19 cellular contexts compared by ENCODE assay signal in genomic region chr3:150462108-150462507, GRCh38. TPM values are rescaled to one million over a fixed set of nuclear protein-coding genes. Genes with fewer than 3 reads are reported as not detected.
DNase-seq lines count a peak whose midpoint lies in the region; ATAC-seq, FAIRE-seq and TF ChIP-seq lines count a peak whose summit lies in the region.
"Had no signal": no experiment of that assay in that cellular context is flagged by ENCODE, and none has a peak within 500 bp of the region (broad histone marks: within the 10 kb centered on the region; RNA-seq: fewer than 3 reads in every experiment).

No MANE protein-coding gene starts in this region.

- no peak overlapping the region for H3K4me2 ChIP-seq in A549
- H3K4me2 ChIP-seq in K562 (ENCODE audit: insufficient read depth, low read length): no peak overlapping the region
- H3K4me2 ChIP-seq: KMS-11 had no signal

- POLR2A ChIA-PET in A549 (lab: Yijun Ruan, JAX) (no interaction called here), K562 (lab: Yijun Ruan, JAX) (interaction anchor here (1.4 to 3.0 kb wide), 2 partner anchors 11 to 14 kb away, joined by 4 to 12 read pairs; no protein-coding TSS in a partner anchor)

- H3K4me1 Mint-ChIP-seq in glutamatergic neuron (ENCODE audit: low read depth, unreplicated experiment): no peaks in the 10 kb centered on the region
- H3K4me1 Mint-ChIP-seq: B cell had no signal

- intact Hi-C loops in K562 (cut with micrococcal nuclease): no loop called here

- H3K9ac ChIP-seq in K562 (ENCODE audit: insufficient read depth in 1 of 2, low read depth in 2 of 2, low read length in 2 of 2): no peak overlapping the region
- H3K9ac ChIP-seq: KMS-11 had no signal

- peaks cover 10% of the 10 kb centered on the region for H3K79me2 ChIP-seq in K562 (ENCODE audit: control insufficient read depth, insufficient read depth, low read length)

- H4K20me1 ChIP-seq in K562 (replicated peaks; ENCODE audit: control insufficient read depth, insufficient read depth, low read length): no peaks in the 10 kb centered on the region

- no peak for TF ChIP-seq RAD21 in A549 (conservative IDR thresholded peaks at IDR 0.05 in 1 of 2, IDR thresholded peaks at IDR 0.05 in 1 of 2)
- TF ChIP-seq RAD21 in K562 (CRISPR knock-in tag; conservative IDR thresholded peaks at IDR 0.05 in 1 of 2, IDR thresholded peaks at IDR 0.05 in 1 of 2): no peak

- TF ChIP-seq EP300 in A549 (IDR thresholded peaks at IDR 0.05) (no peak), K562 (IDR thresholded peaks at IDR 0.05; ENCODE audit: low read length) (no peak)

- WGBS in A549 (ENCODE audit: missing lambda C conversion rate): 96% methylated on average over 1 of the region's 1 CpG
- WGBS in K562 (ENCODE audit: insufficient coverage, low coverage, missing lambda C conversion rate): 93% methylated on average over 1 of the region's 1 CpG

- TF ChIP-seq POLR2A in A549 (IDR thresholded peaks at IDR 0.05; ENCODE audit: low read length) (no peak), H54 (IDR thresholded peaks at IDR 0.05; ENCODE audit: low read depth, low read length) (no peak), K562 (conservative IDR thresholded peaks at IDR 0.05) (0 out of 2 replicates have a peak, but pooled peaks have one; percentile 34)

- H3K36me3 Mint-ChIP-seq in glutamatergic neuron (ENCODE audit: unreplicated experiment): no peaks in the 10 kb centered on the region

- FAIRE-seq in A549 (lab: Jason Lieb, UNC) (no peak), H54 (lab: Jason Lieb, UNC) (peak; percentile 15), K562 (lab: Jason Lieb, UNC) (peak; percentile 6)
- FAIRE-seq: D721Med had no signal

- H3K4me3 ChIP-seq in A549 (no peak overlapping the region), K562 (no peak overlapping the region)
- H3K4me3 ChIP-seq: MG63 had no signal

- BruUV-seq in K562 (replicated peaks; lab: Mats Ljungman, UMichigan): TSS peak; percentile 17

- no peak overlapping the region for H2AFZ ChIP-seq in K562 (ENCODE audit: low read depth, low read length)

- no peak for DNase-seq in A549 (ENCODE audit: low read depth in 1 of 2, low spot score in 1 of 2)
- no peak for DNase-seq in H54 (ENCODE audit: insufficient read length, low spot score)
- DNase-seq in NCI-H69 (lab: John Stamatoyannopoulos, UW): peak; percentile 71
- peak in 2 of 4 experiments; percentile 15 to 33 for DNase-seq in K562 (ENCODE audit: extremely low read depth in 1 of 4, low spot score in 3 of 4)
- no peak for DNase-seq in glutamatergic neuron
- DNase-seq in activated T-cell treated with anti-CD3 and anti-CD28 coated beads, Interleukin-2, amount 50 U/mL, for 1 hour: no peak
- no peak for DNase-seq in cortex of kidney (lab: John Stamatoyannopoulos, UW)
- DNase-seq: CD4-positive, alpha-beta T cell; HCEC 1CT; MG63; NCI-H1436 treated with DMSO at 0.1 percent for 48 hours; NCI-H2081; NCI-H2227 treated with DMSO at 0.1 percent for 48 hours; NCI-H774; SIG-M5 had no signal

- TF ChIP-seq CTCF in A549 (IDR thresholded peaks at IDR 0.05) (no peak), K562 (IDR thresholded peaks at IDR 0.05 in 2 of 3, conservative IDR thresholded peaks at IDR 0.05 in 1 of 3; ENCODE audit: insufficient read depth in 2 of 3, low read depth in 1 of 3, low read length in 3 of 3) (no peak), glutamatergic neuron (IDR thresholded peaks at IDR 0.05; ENCODE audit: partially characterized antibody, unreplicated experiment) (no peak)

- H3K4me1 ChIP-seq in A549: peaks cover 21% of the 10 kb centered on the region
- H3K4me1 ChIP-seq in K562 (replicated peaks in 1 of 2; ENCODE audit: control insufficient read depth in 2 of 2, insufficient read depth in 2 of 2, low read length in 2 of 2): peaks cover 5 to 6% of the 10 kb centered on the region in 2 experiments; a peak in 3 of 5 replicates

- H3K27me3 Mint-ChIP-seq in glutamatergic neuron (ENCODE audit: unreplicated experiment): no peaks in the 10 kb centered on the region
- H3K27me3 Mint-ChIP-seq: B cell; CD4-positive, alpha-beta T cell had no signal

- no peak overlapping the region for H3K27ac Mint-ChIP-seq in glutamatergic neuron (ENCODE audit: unreplicated experiment)
- H3K27ac Mint-ChIP-seq: B cell; CD4-positive, alpha-beta T cell had no signal

- H3K4me3 Mint-ChIP-seq in glutamatergic neuron (ENCODE audit: unreplicated experiment): no peak overlapping the region
- H3K4me3 Mint-ChIP-seq: B cell; CD4-positive, alpha-beta T cell had no signal

- no peaks in the 10 kb centered on the region for H3K9me1 ChIP-seq in K562 (ENCODE audit: control insufficient read depth, insufficient read depth, low read length)

- no peaks in the 10 kb centered on the region for H3K9me3 ChIP-seq in A549
- no peaks in the 10 kb centered on the region for H3K9me3 ChIP-seq in K562 (replicated peaks; ENCODE audit: control insufficient read depth, insufficient read depth, low read depth, low read length)
- H3K9me3 ChIP-seq: MG63 had no signal

- H3K36me3 ChIP-seq in K562 (ENCODE audit: control insufficient read depth, insufficient read depth, low read length): peaks cover 34% of the 10 kb centered on the region

- CTCF ChIA-PET in A549 (lab: Yijun Ruan, JAX): interaction anchor here (0.7 to 1.0 kb wide), 2 partner anchors 34 to 176 kb away, joined by 5 to 6 read pairs; no protein-coding TSS in a partner anchor
- CTCF ChIA-PET in K562 (lab: Yijun Ruan, JAX; ENCODE audit: low intra/inter-chr PET ratio): no interaction called here

- H3K9me3 Mint-ChIP-seq in glutamatergic neuron (ENCODE audit: unreplicated experiment): peaks cover 3% of the 10 kb centered on the region
- H3K9me3 Mint-ChIP-seq: CD4-positive, alpha-beta T cell had no signal

- no peaks in the 10 kb centered on the region for H3K27me3 ChIP-seq in K562 (ENCODE audit: control insufficient read depth in 2 of 2, insufficient read depth in 2 of 2, low read length in 2 of 2)
- H3K27me3 ChIP-seq: MG63 had no signal

- in situ Hi-C loops in K562 (cut with MboI): no loop called here

- H3K27ac ChIP-seq in A549 (no peak overlapping the region), K562 (ENCODE audit: extremely low read depth, low read depth, low read length) (peak overlapping the region; percentile 33; the same call in 2 of the 3 replicates)
- H3K27ac ChIP-seq: KMS-11 had no signal

- no peak; a peak in 2 of 6 replicates for ATAC-seq in A549
- peak; percentile 55 for ATAC-seq in K562
- ATAC-seq in HG03025 (IDR thresholded peaks at IDR 0.05; ENCODE audit: low FRiP score, unreplicated experiment): no peak

TF ChIP-seq in A549, 52 proteins besides CTCF, POLR2A, EP300 and RAD21:
- no peak for TF ChIP-seq ZC3H11A (IDR thresholded peaks at IDR 0.05)
- peak; percentile 69 for TF ChIP-seq MAFK (IDR thresholded peaks at IDR 0.05; ENCODE audit: partially characterized antibody)

TF ChIP-seq in K562, 482 proteins besides CTCF, POLR2A, EP300 and RAD21 (continues in another document):
- TF ChIP-seq MAFF (IDR thresholded peaks at IDR 0.05; ENCODE audit: low read length) (peak; percentile 38), CBX8 (IDR thresholded peaks at IDR 0.05; ENCODE audit: borderline replicate concordance, extremely low read depth, low read depth, low read length, poor library complexity, severe bottlenecking) (no peak), TCFL5 (CRISPR knock-in tag; conservative IDR thresholded peaks at IDR 0.05) (no peak), CHD1 (IDR thresholded peaks at IDR 0.05; ENCODE audit: low read length) (no peak), FOXK2 (conservative IDR thresholded peaks at IDR 0.05 in 1 of 2, IDR thresholded peaks at IDR 0.05 in 1 of 2; ENCODE audit: low read depth in 2 of 2) (peak; percentile 49 to 66; a peak in 1 of 4 replicates), C11orf30 (IDR thresholded peaks at IDR 0.05; ENCODE audit: low read depth) (peak; percentile 72), POLR2AphosphoS2 (IDR thresholded peaks at IDR 0.05; ENCODE audit: low read length) (peak; percentile 60; the same call in 1 of the 2 replicates), NFIC (IDR thresholded peaks at IDR 0.05) (peak; percentile 48), ZNF384 (IDR thresholded peaks at IDR 0.05; ENCODE audit: low read depth, low read length) (no peak), ETS2 (tag; IDR thresholded peaks at IDR 0.05; ENCODE audit: borderline replicate concordance, poor library complexity, severe bottlenecking) (no peak), MAFG (tag; conservative IDR thresholded peaks at IDR 0.05) (peak; percentile 48; the same call in 1 of the 2 replicates), ZNF316 (IDR thresholded peaks at IDR 0.05) (peak; percentile 86)

RNA-seq across cellular contexts. Expression of gene TSC22D2, which starts 54.0 kb away (rescaled TPM):
- polyA plus RNA-seq in A549 (2011; rRNA removed): 13.8 and 13.9 TPM in 2 replicates
- 3.2 and 4.0 TPM in 2 replicates for polyA plus RNA-seq in A549 (2012; cell fraction: cytosol; rRNA removed)
- 5.5 and 7.9 TPM in 2 replicates for polyA plus RNA-seq in A549 (2012; cell fraction: nucleus; rRNA removed)
- 8.8 to 11.1 TPM (median 10.1 TPM) in 3 replicates for polyA plus RNA-seq in A549 (2017; fragmentation: RNase III; extraction: RNeasy Plus Mini Kit Qiagen cat#74134 plus additional on column Dnase treatment)
- polyA minus RNA-seq in A549 (2011; rRNA and poly(A)+ RNA removed): 27.4 and 34.4 TPM in 2 replicates
- total RNA-seq in K562 (2011; cell fraction: chromatin; rRNA removed; ENCODE audit: low replicate concordance): 46.2 and 128 TPM in 2 replicates
- 25.0 and 35.4 TPM in 2 replicates for total RNA-seq in K562 (2011; cell fraction: nucleolus; rRNA removed)
- 54.4 and 79.5 TPM in 2 replicates for total RNA-seq in K562 (2011; cell fraction: nucleoplasm; rRNA removed)
- 5.5 and 6.3 TPM in 2 replicates for total RNA-seq in K562 (2014; rRNA removed)
- 19.3 and 20.4 TPM in 2 replicates for total RNA-seq in K562 (2014; rRNA removed; fragmentation: Illumina TruSeq; extraction: Trizol)
- 12.9 and 16.3 TPM in 2 replicates for total RNA-seq in K562 (2015; rRNA removed; fragmentation: Illumina TruSeq; extraction: Trizol)
- total RNA-seq in K562 (2021): 28.1 and 31.3 TPM in 2 replicates
- polyA plus RNA-seq in K562 (2011; rRNA removed): 17.8 and 18.4 TPM in 2 replicates
- 5.1 and 7.1 TPM in 2 replicates for polyA plus RNA-seq in K562 (2011; cell fraction: cytosol; rRNA removed)
- polyA plus RNA-seq in K562 (2011; cell fraction: nucleus; rRNA removed): 25.0 and 33.7 TPM in 2 replicates
- polyA plus RNA-seq in K562 (2012): 13.5 and 19.8 TPM in 2 replicates
- 24.6 and 29.3 TPM in 2 replicates for polyA plus RNA-seq in K562 (2014; fragmentation: Illumina TruSeq; extraction: Trizol)
- 10 to 100 TPM; 21.7 to 44.0 TPM for polyA plus RNA-seq in K562 (2014; fragmentation: Nextera tagmentation; extraction: Ambion mirVana)
- 11.4 and 14.1 TPM in 2 replicates for polyA plus RNA-seq in K562 (2014; rRNA removed)
- 44.1 and 49.7 TPM in 2 replicates for polyA minus RNA-seq in K562 (2011; rRNA and poly(A)+ RNA removed)
- 18.9 and 26.2 TPM in 2 replicates for polyA minus RNA-seq in K562 (2011; cell fraction: cytosol; rRNA and poly(A)+ RNA removed)
- 51.2 and 64.6 TPM in 2 replicates for polyA minus RNA-seq in K562 (2011; cell fraction: nucleus; rRNA and poly(A)+ RNA removed)
- total RNA-seq in glutamatergic neuron (ENCODE audit: unreplicated experiment): 87.3 TPM

Comparison
In these comparisons a context has a peak if more than half of its experiments do, and no peak if none do; other contexts are left out.
1. Of the 35 proteins assayed by ChIP-seq in both K562 and A549: peak only in K562: ESRRA, POLR2A and POLR2AphosphoS2; only in A549: MAFK; in both: none; in neither: 31.